In genomic region chr2:233233618-233234230, GRCh38 we compare ENCODE assay signal across 23 cellular contexts. TPM values are rescaled to one million over a fixed set of nuclear protein-coding genes. Genes with fewer than 3 reads are reported as not detected.
DNase-seq lines count a peak whose midpoint lies in the region; ATAC-seq and TF ChIP-seq lines count a peak whose summit lies in the region.
"Had no signal": no experiment of that assay in that cellular context is flagged by ENCODE, and none has a peak within 500 bp of the region (broad histone marks: within the 10 kb centered on the region; RNA-seq: fewer than 3 reads in every experiment).

No MANE protein-coding gene starts in this region.

- ATAC-seq in T-helper 17 cell (no peak), natural killer cell (peak in 1 of 3 donors; percentile 48)
- ATAC-seq: lower lobe of right lung, PC-3 had no signal

- H3K4me3 ChIP-seq in CD8-positive, alpha-beta memory T cell (ENCODE audit: low read length): no peak overlapping the region
- H3K4me3 ChIP-seq: colonic mucosa, lower lobe of right lung, SJSA1, spleen had no signal

- no peak overlapping the region for H3K27ac ChIP-seq in CD8-positive, alpha-beta memory T cell (ENCODE audit: low read depth, low read length)
- H3K27ac ChIP-seq: colonic mucosa, HL-60, lower lobe of right lung, SJSA1 had no signal

- TF ChIP-seq CTCF in natural killer cell (IDR thresholded peaks at IDR 0.05): no peak

- intact Hi-C loops in natural killer cell (cut with micrococcal nuclease): loop anchor here (5.0 kb wide), 1 partner anchor 66 kb away; no protein-coding TSS in a partner anchor

- H3K4me1 Mint-ChIP-seq in T-helper 2 cell treated with Interferon-gamma antibody and Interleukin-4, amounts not matched to agents 5 μg/mL and 100 μg/mL, for 36 hours (ENCODE audit: low read depth): peaks cover 64% of the 10 kb centered on the region
- H3K4me1 Mint-ChIP-seq in CD8-positive, alpha-beta memory T cell: peaks cover 40 to 46% (median 45%) of the 10 kb centered on the region in 3 donors
- peaks cover 31% of the 10 kb centered on the region for H3K4me1 Mint-ChIP-seq in T-helper 17 cell
- H3K4me1 Mint-ChIP-seq in natural killer cell: peaks cover 36 to 62% of the 10 kb centered on the region in 2 donors
- H3K4me1 Mint-ChIP-seq: B cell had no signal

- peak overlapping the region; percentile 69 for H3K4me3 Mint-ChIP-seq in T-helper 2 cell treated with Interferon-gamma antibody and Interleukin-4, amounts not matched to agents 5 μg/mL and 100 μg/mL, for 36 hours
- peak overlapping the region in 4 of 7 donors; percentile 28 to 79 (median 54) for H3K4me3 Mint-ChIP-seq in CD8-positive, alpha-beta memory T cell
- H3K4me3 Mint-ChIP-seq in T-helper 17 cell (no peak overlapping the region), natural killer cell (peak overlapping the region; percentile 70)
- H3K4me3 Mint-ChIP-seq: B cell, brain, endodermal cell had no signal

- DNase-seq in T-helper 2 cell treated with Interferon-gamma antibody and Interleukin-4, amounts not matched to agents 5 μg/mL and 100 μg/mL, for 36 hours (ENCODE audit: low spot score): peak; percentile 33
- DNase-seq in T-helper 2 cell (no peak), T-helper 17 cell (no peak), natural killer cell (no peak), nucleus accumbens (lab: John Stamatoyannopoulos, UW) (no peak), NCI-H2029 (lab: John Stamatoyannopoulos, UW) (no peak), NCI-H2196 treated with DMSO at 0.1 percent for 48 hours (lab: John Stamatoyannopoulos, UW; ENCODE audit: unreplicated experiment) (no peak)
- DNase-seq in CD8-positive, alpha-beta memory T cell: no peak
- DNase-seq: activated CD8-positive, alpha-beta memory T cell treated with anti-CD3 and anti-CD28 coated beads, Interleukin-2, amount 50 U/mL, for 48 hours; colonic mucosa; endodermal cell; kidney; lower lobe of right lung; NCI-H146; NCI-H2171 treated with DMSO at 0.1 percent for 48 hours; NCI-H69; occipital lobe; PC-3; spleen had no signal

- H3K36me3 Mint-ChIP-seq in T-helper 2 cell treated with Interferon-gamma antibody and Interleukin-4, amounts not matched to agents 5 μg/mL and 100 μg/mL, for 36 hours (ENCODE audit: low read depth): peaks cover 19% of the 10 kb centered on the region
- H3K36me3 Mint-ChIP-seq in CD8-positive, alpha-beta memory T cell: no peaks in the 10 kb centered on the region
- H3K36me3 Mint-ChIP-seq in T-helper 17 cell (ENCODE audit: low read depth) (peaks cover 3% of the 10 kb centered on the region), natural killer cell (no peaks in the 10 kb centered on the region)
- H3K36me3 Mint-ChIP-seq: brain had no signal

- H3K36me3 ChIP-seq in CD8-positive, alpha-beta memory T cell (ENCODE audit: insufficient read depth, low read length): no peaks in the 10 kb centered on the region
- H3K36me3 ChIP-seq: colonic mucosa, lower lobe of right lung, SJSA1, spleen had no signal

- H3K27me3 Mint-ChIP-seq in T-helper 2 cell treated with Interferon-gamma antibody and Interleukin-4, amounts not matched to agents 5 μg/mL and 100 μg/mL, for 36 hours (ENCODE audit: low read depth): peaks cover 3% of the 10 kb centered on the region
- H3K27me3 Mint-ChIP-seq in CD8-positive, alpha-beta memory T cell: no peaks in the 10 kb centered on the region
- H3K27me3 Mint-ChIP-seq in T-helper 17 cell (no peaks in the 10 kb centered on the region), natural killer cell (ENCODE audit: low read depth in 2 of 2) (no peaks in the 10 kb centered on the region)
- H3K27me3 Mint-ChIP-seq: B cell had no signal

- CTCF ChIA-PET in CD8-positive, alpha-beta memory T cell (lab: Charles Lee): interaction anchor here (1.4 to 3.4 kb wide), 2 partner anchors 18 to 34 kb away, joined by 3 to 14 read pairs; partner anchors contain the start of gene ATG16L1

- no peaks in the 10 kb centered on the region for H3K9me3 ChIP-seq in CD8-positive, alpha-beta memory T cell (ENCODE audit: low read length)
- H3K9me3 ChIP-seq in T-helper 17 cell (ENCODE audit: control insufficient read depth, low read length, poor library complexity, severe bottlenecking): no peaks in the 10 kb centered on the region
- H3K9me3 ChIP-seq: colonic mucosa, lower lobe of right lung, SJSA1, spleen had no signal

- H3K4me1 ChIP-seq in CD8-positive, alpha-beta memory T cell (ENCODE audit: insufficient read depth, low read length): peaks cover 26% of the 10 kb centered on the region
- H3K4me1 ChIP-seq: colonic mucosa, lower lobe of right lung, SJSA1 had no signal

- POLR2A ChIA-PET in CD8-positive, alpha-beta memory T cell (lab: Charles Lee): interaction anchor here (0.6 kb wide), 1 partner anchor 1364 kb away, joined by 5 read pairs; no protein-coding TSS in a partner anchor

- H3K27me3 ChIP-seq in CD8-positive, alpha-beta memory T cell (ENCODE audit: insufficient read depth, low read length, poor library complexity, severe bottlenecking): no peaks in the 10 kb centered on the region
- H3K27me3 ChIP-seq: colonic mucosa, SJSA1, spleen had no signal

- peaks cover 17% of the 10 kb centered on the region for H3K9me3 Mint-ChIP-seq in T-helper 2 cell treated with Interferon-gamma antibody and Interleukin-4, amounts not matched to agents 5 μg/mL and 100 μg/mL, for 36 hours
- no peaks in the 10 kb centered on the region for H3K9me3 Mint-ChIP-seq in CD8-positive, alpha-beta memory T cell
- no peaks in the 10 kb centered on the region for H3K9me3 Mint-ChIP-seq in natural killer cell
- H3K9me3 Mint-ChIP-seq: endodermal cell had no signal

- H3K27ac Mint-ChIP-seq in T-helper 2 cell treated with Interferon-gamma antibody and Interleukin-4, amounts not matched to agents 5 μg/mL and 100 μg/mL, for 36 hours: peak overlapping the region; percentile 89
- H3K27ac Mint-ChIP-seq in CD8-positive, alpha-beta memory T cell: peak overlapping the region in 6 of 8 donors; percentile 3 to 78 (median 59)
- H3K27ac Mint-ChIP-seq in T-helper 17 cell: peak overlapping the region; percentile 27
- peak overlapping the region; percentile 70 to 75 for H3K27ac Mint-ChIP-seq in natural killer cell
- H3K27ac Mint-ChIP-seq: B cell, brain, endodermal cell had no signal

RNA-seq across cellular contexts. Expression of gene ATG16L1, which starts 17.7 kb away (rescaled TPM):
- total RNA-seq in CD8-positive, alpha-beta memory T cell: 10 to 100 TPM; 32.0 to 34.2 TPM
- polyA plus RNA-seq in CD8-positive, alpha-beta memory T cell: 19.5 TPM
- 100 to 1,000 TPM in 1 of 2 donors, 10 to 100 TPM in 1; 87.3 to 115 TPM for total RNA-seq in T-helper 17 cell
- 100 to 1,000 TPM; 106 to 142 (median 117) TPM for total RNA-seq in natural killer cell

Comparison
In these comparisons a context has a peak if more than half of its experiments do, and no peak if none do; other contexts are left out.
1. H3K27ac Mint-ChIP-seq: peak in every context shown above with its lines; median percentile 89 in T-helper 2 cell treated with Interferon-gamma antibody and Interleukin-4, amounts not matched to agents 5 μg/mL and 100 μg/mL, for 36 hours; 72 in natural killer cell; 59 in CD8-positive, alpha-beta memory T cell; 27 in T-helper 17 cell.